In genomic region chr14:55588259-55588699, GRCh38 we compare ENCODE assay signal across 15 cellular contexts. TPM values are rescaled to one million over a fixed set of nuclear protein-coding genes. Genes with fewer than 3 reads are reported as not detected.
DNase-seq lines count a peak whose midpoint lies in the region; ATAC-seq and TF ChIP-seq lines count a peak whose summit lies in the region.
"Had no signal": no experiment of that assay in that cellular context is flagged by ENCODE, and none has a peak within 500 bp of the region (broad histone marks: within the 10 kb centered on the region; RNA-seq: fewer than 3 reads in every experiment).

No MANE protein-coding gene starts in this region.

- H3K4me3 ChIP-seq in adipocyte (ENCODE audit: low read length) (peak overlapping the region; percentile 12), right cardiac atrium (ENCODE audit: low read length) (no peak overlapping the region), gastroesophageal sphincter (no peak overlapping the region)
- H3K4me3 ChIP-seq: BLaER1, skin epidermis had no signal

- DNase-seq in Right ventricle myocardium superior (no peak), cardiac septum (ENCODE audit: low spot score) (no peak), adipocyte (ENCODE audit: low read depth) (peak; percentile 57), right cardiac atrium (no peak), hypothalamus (lab: John Stamatoyannopoulos, UW) (no peak), HuH-7.5 (ENCODE audit: low spot score) (no peak), HT-29 (ENCODE audit: low spot score) (no peak)
- DNase-seq: activated CD4-positive, alpha-beta T cell treated with anti-CD3 and anti-CD28 coated beads, Interleukin-2, amount 10 ng/mL, durations not matched to agents 24 days and 14 days; effector memory CD8-positive, alpha-beta T cell; naive B cell; NCI-H1105; NCI-H774 had no signal

- H3K27ac ChIP-seq in right cardiac atrium (ENCODE audit: low read length) (peak overlapping the region; percentile 12), gastroesophageal sphincter (no peak overlapping the region)
- H3K27ac ChIP-seq: BLaER1 had no signal

- H3K9me3 ChIP-seq in adipocyte (ENCODE audit: control insufficient read depth, low read length) (no peaks in the 10 kb centered on the region), right cardiac atrium (ENCODE audit: control insufficient read depth, low read length) (no peaks in the 10 kb centered on the region), gastroesophageal sphincter (no peaks in the 10 kb centered on the region)

- H3K4me1 ChIP-seq in adipocyte (ENCODE audit: control insufficient read depth, insufficient read depth, low read length) (peaks cover 42% of the 10 kb centered on the region), right cardiac atrium (ENCODE audit: control insufficient read depth, insufficient read depth, low read length) (peaks cover 4% of the 10 kb centered on the region), gastroesophageal sphincter (peaks cover 26 to 88% (median 44%) of the 10 kb centered on the region in 3 donors)

- intact Hi-C loops in Right ventricle myocardium superior (cut with DNase I), result no loop called here
- intact Hi-C loops in cardiac septum (cut with DNase I), result loop anchor here (10.0 kb wide), 1 partner anchor 313 kb away; the partner anchor contains the start of gene FBXO34
- intact Hi-C loops in right cardiac atrium (cut with DNase I), result no loop called here

- no peak for TF ChIP-seq POLR2A in gastroesophageal sphincter (IDR thresholded peaks at IDR 0.05)

- H3K36me3 ChIP-seq in adipocyte (ENCODE audit: control insufficient read depth, insufficient read depth, low read length, severe bottlenecking) (no peaks in the 10 kb centered on the region), gastroesophageal sphincter (no peaks in the 10 kb centered on the region)

- no peak for TF ChIP-seq EP300 in gastroesophageal sphincter (IDR thresholded peaks at IDR 0.05)

- ATAC-seq in Right ventricle myocardium superior (ENCODE audit: poor library complexity), result peak; percentile 80
- ATAC-seq in right cardiac atrium, result peak; percentile 62 to 79
- no peak for ATAC-seq in gastroesophageal sphincter
- ATAC-seq: effector memory CD8-positive, alpha-beta T cell had no signal

- H3K27me3 ChIP-seq in adipocyte (replicated peaks; ENCODE audit: control insufficient read depth, insufficient read depth, low read length), result no peaks in the 10 kb centered on the region
- H3K27me3 ChIP-seq in right cardiac atrium (ENCODE audit: control insufficient read depth, insufficient read depth), result no peaks in the 10 kb centered on the region
- H3K27me3 ChIP-seq in gastroesophageal sphincter, result no peaks in the 10 kb centered on the region
- H3K27me3 ChIP-seq: BLaER1 had no signal

- 28% methylated on average over 2 of the region's 2 CpGs for WGBS in right cardiac atrium
- 27% methylated on average over 2 of the region's 2 CpGs; no CpG with 5 or more reads in 1 of the 2 donors for WGBS in gastroesophageal sphincter (ENCODE audit: low coverage in 1 of 2), 2 donors

- no peak overlapping the region for H3K9ac ChIP-seq in adipocyte (ENCODE audit: low read length)
- H3K9ac ChIP-seq: BLaER1 had no signal

- no peak for TF ChIP-seq CTCF in gastroesophageal sphincter (IDR thresholded peaks at IDR 0.05)

RNA-seq across cellular contexts. Expression of gene KTN1, which starts 8.3 kb away (rescaled TPM):
- total RNA-seq in Right ventricle myocardium superior (274 TPM), cardiac septum (247 TPM), right cardiac atrium (100 to 1,000 TPM; 187 to 232 (median 214) TPM), gastroesophageal sphincter (100 to 1,000 TPM; 144 to 204 (median 171) TPM)
- 146 TPM for polyA plus RNA-seq in right cardiac atrium
- total RNA-seq in HT-29 (2014; rRNA removed; shearing (Covaris generic)), result 22.6 and 25.1 TPM in 2 replicates
